24 cellular contexts compared by ENCODE assay signal in genomic region chr18:8324343-8325065, GRCh38.
DNase-seq lines count a peak whose midpoint lies in the region; ATAC-seq and TF ChIP-seq lines count a peak whose summit lies in the region.
"Had no signal": no experiment of that assay in that cellular context is flagged by ENCODE, and none has a peak within 500 bp of the region (broad histone marks: within the 10 kb centered on the region; RNA-seq: fewer than 3 reads in every experiment).

No MANE protein-coding gene starts in this region.

- H3K9me2 ChIP-seq in SK-N-SH, result no peaks in the 10 kb centered on the region
- H3K9me2 ChIP-seq in OCI-LY7 (ENCODE audit: insufficient read depth, low read length), result no peaks in the 10 kb centered on the region

- no peak overlapping the region for H3K9ac ChIP-seq in SK-N-SH
- H3K9ac ChIP-seq: parathyroid adenoma had no signal

- no peaks in the 10 kb centered on the region for H3K27me3 ChIP-seq in SK-N-SH (ENCODE audit: insufficient read depth)
- H3K27me3 ChIP-seq: esophagus muscularis mucosa, gastrocnemius medialis, suprapubic skin had no signal

- H3K4me1 ChIP-seq in SK-N-SH (ENCODE audit: control insufficient read depth in 1 of 2, insufficient read depth in 2 of 2, low read depth in 1 of 2, low read length in 1 of 2) (peaks cover 0 to 12% of the 10 kb centered on the region in 2 experiments; a peak in 2 of 4 replicates), OCI-LY7 (ENCODE audit: insufficient read depth, low read length, poor library complexity, severe bottlenecking) (no peaks in the 10 kb centered on the region)
- H3K4me1 ChIP-seq: suprapubic skin had no signal

- no TSS peak for BruUV-seq in OCI-LY7 (replicated peaks; lab: Mats Ljungman, UMichigan)

- POLR2A ChIA-PET in SK-N-SH (lab: Yijun Ruan, JAX) (no interaction called here), OCI-LY7 (lab: Charles Lee) (interaction anchor here (0.7 kb wide), 2 partner anchors 215 to 1412 kb away, joined by 3 to 4 read pairs; no protein-coding TSS in a partner anchor)

- TF ChIP-seq EP300 in SK-N-SH (IDR thresholded peaks at IDR 0.05; ENCODE audit: borderline replicate concordance in 1 of 2, low read depth in 1 of 2, low read length in 1 of 2), result no peak

- H3K79me2 ChIP-seq in SK-N-SH (ENCODE audit: insufficient read depth) (no peaks in the 10 kb centered on the region), OCI-LY7 (ENCODE audit: insufficient read depth, low read depth, low read length) (no peaks in the 10 kb centered on the region)
- H3K79me2 ChIP-seq: parathyroid adenoma had no signal

- intact Hi-C loops in OCI-LY7 (cut with micrococcal nuclease; ENCODE audit: unreplicated experiment), result no loop called here

- ATAC-seq in SK-N-SH treated with all-trans-retinoic acid at 6 μM for 48 hours, result no peak
- ATAC-seq in HG03460 (IDR thresholded peaks at IDR 0.05; ENCODE audit: unreplicated experiment), result no peak
- ATAC-seq: gastrocnemius medialis had no signal

- TF ChIP-seq CTCF in SK-N-SH (IDR thresholded peaks at IDR 0.05) (peak; percentile 24; the same call in 1 of the 2 replicates), OCI-LY7 (conservative IDR thresholded peaks at IDR 0.05; ENCODE audit: low read length) (0 out of 2 replicates have a peak, but pooled peaks have one; percentile 27), fibroblast of mammary gland (conservative IDR thresholded peaks at IDR 0.05; ENCODE audit: control insufficient read depth, insufficient read depth, low read depth, low read length) (peak; percentile 11)

- H3K9me3 ChIP-seq in SK-N-SH (no peaks in the 10 kb centered on the region), OCI-LY7 (ENCODE audit: low read length) (no peaks in the 10 kb centered on the region)
- H3K9me3 ChIP-seq: esophagus muscularis mucosa, gastrocnemius medialis, suprapubic skin had no signal

- H3K4me3 ChIP-seq in SK-N-SH (ENCODE audit: low read depth in 2 of 2, low read length in 1 of 2), result no peak overlapping the region
- H3K4me3 ChIP-seq in OCI-LY7 (ENCODE audit: low read depth, low read length, poor library complexity, severe bottlenecking), result no peak overlapping the region
- no peak overlapping the region for H3K4me3 ChIP-seq in fibroblast of mammary gland (ENCODE audit: control insufficient read depth, low read depth, low read length)
- H3K4me3 ChIP-seq: esophagus muscularis mucosa, gastrocnemius medialis, suprapubic skin had no signal

- CTCF ChIA-PET in SK-N-SH (lab: Yijun Ruan, JAX), result interaction anchor here (0.7 kb wide), 1 partner anchor 38 kb away, joined by 3 read pairs; no protein-coding TSS in a partner anchor
- CTCF ChIA-PET in OCI-LY7 (lab: Charles Lee; ENCODE audit: unreplicated experiment), result interaction anchor here (0.5 kb wide), 1 partner anchor 61 kb away, joined by 3 read pairs; no protein-coding TSS in a partner anchor

- no peak overlapping the region for H3K4me2 ChIP-seq in SK-N-SH
- H3K4me2 ChIP-seq in OCI-LY7 (ENCODE audit: low read length), result no peak overlapping the region

- no peaks in the 10 kb centered on the region for H3K36me3 ChIP-seq in SK-N-SH (replicated peaks in 1 of 2; ENCODE audit: control insufficient read depth in 1 of 2, insufficient read depth in 2 of 2, low read length in 1 of 2)
- no peaks in the 10 kb centered on the region for H3K36me3 ChIP-seq in OCI-LY7 (ENCODE audit: insufficient read depth, low read length)
- H3K36me3 ChIP-seq: gastrocnemius medialis, suprapubic skin had no signal

- H3F3A ChIP-seq in SK-N-SH (replicated peaks; ENCODE audit: insufficient read depth), result no peaks in the 10 kb centered on the region

- no peak for DNase-seq in SK-N-SH
- DNase-seq in OCI-LY7 (ENCODE audit: low spot score), result no peak
- no peak for DNase-seq in fibroblast of mammary gland (ENCODE audit: low read depth)
- no peak for DNase-seq in activated CD8-positive, alpha-beta memory T cell treated with anti-CD3 and anti-CD28 coated beads, Interleukin-2, amount 50 U/mL, for 48 hours
- no peak for DNase-seq in OCI-M1 (lab: John Stamatoyannopoulos, UW)
- DNase-seq in CD1c-positive myeloid dendritic cell (ENCODE audit: extremely low spot score), result no peak
- DNase-seq: activated CD4-positive, alpha-beta T cell treated with anti-CD3 and anti-CD28 coated beads, Interleukin-2, amount 50 U/mL, for 48 hours; activated CD4-positive, CD25-positive, alpha-beta regulatory T cell; CD4-positive, alpha-beta memory T cell; DMS 273 treated with DMSO at 0.1 percent for 48 hours; gastrocnemius medialis; HCEC 1CT; immature natural killer cell; KBM-7; NCI-H446 treated with DMSO at 0.1 percent for 48 hours; SHP77; stimulated activated CD4-positive, alpha-beta T cell treated with anti-CD3 and anti-CD28 coated beads, Interleukin-15, amount 100 ng/mL, for 24 hours; stimulated activated naive CD4-positive, alpha-beta T cell; T1000 had no signal

- no peak for TF ChIP-seq RAD21 in SK-N-SH (IDR thresholded peaks at IDR 0.05; ENCODE audit: low read length)

- WGBS in SK-N-SH (ENCODE audit: low lambda C conversion rate), result 79% methylated on average over 3 of the region's 3 CpGs

- H3K27ac ChIP-seq in SK-N-SH (ENCODE audit: low read depth in 2 of 2, low read length in 1 of 2) (no peak overlapping the region), OCI-LY7 (ENCODE audit: low read depth, low read length, poor library complexity, severe bottlenecking) (no peak overlapping the region)
- H3K27ac ChIP-seq: esophagus muscularis mucosa, gastrocnemius medialis, parathyroid adenoma, suprapubic skin had no signal

- H2AFZ ChIP-seq in SK-N-SH (ENCODE audit: low read depth) (no peak overlapping the region), OCI-LY7 (ENCODE audit: low read length) (no peak overlapping the region)
- H2AFZ ChIP-seq: parathyroid adenoma had no signal

- no peaks in the 10 kb centered on the region for H4K20me1 ChIP-seq in SK-N-SH (ENCODE audit: insufficient read depth)
- no peaks in the 10 kb centered on the region for H4K20me1 ChIP-seq in OCI-LY7 (ENCODE audit: insufficient read depth, low read length)

TF ChIP-seq in SK-N-SH, 30 proteins besides CTCF, POLR2A, EP300 and RAD21 (continues in another document):
- TF ChIP-seq JUND (IDR thresholded peaks at IDR 0.05) (no peak), IRF3 (IDR thresholded peaks at IDR 0.05; ENCODE audit: low read depth, low read length) (no peak), ELF1 (IDR thresholded peaks at IDR 0.05) (no peak), RXRA (IDR thresholded peaks at IDR 0.05; ENCODE audit: borderline replicate concordance, low read depth) (no peak), CHD2 (IDR thresholded peaks at IDR 0.05; ENCODE audit: low read length, partially characterized antibody) (no peak)
- TF ChIP-seq, protein P1, sequence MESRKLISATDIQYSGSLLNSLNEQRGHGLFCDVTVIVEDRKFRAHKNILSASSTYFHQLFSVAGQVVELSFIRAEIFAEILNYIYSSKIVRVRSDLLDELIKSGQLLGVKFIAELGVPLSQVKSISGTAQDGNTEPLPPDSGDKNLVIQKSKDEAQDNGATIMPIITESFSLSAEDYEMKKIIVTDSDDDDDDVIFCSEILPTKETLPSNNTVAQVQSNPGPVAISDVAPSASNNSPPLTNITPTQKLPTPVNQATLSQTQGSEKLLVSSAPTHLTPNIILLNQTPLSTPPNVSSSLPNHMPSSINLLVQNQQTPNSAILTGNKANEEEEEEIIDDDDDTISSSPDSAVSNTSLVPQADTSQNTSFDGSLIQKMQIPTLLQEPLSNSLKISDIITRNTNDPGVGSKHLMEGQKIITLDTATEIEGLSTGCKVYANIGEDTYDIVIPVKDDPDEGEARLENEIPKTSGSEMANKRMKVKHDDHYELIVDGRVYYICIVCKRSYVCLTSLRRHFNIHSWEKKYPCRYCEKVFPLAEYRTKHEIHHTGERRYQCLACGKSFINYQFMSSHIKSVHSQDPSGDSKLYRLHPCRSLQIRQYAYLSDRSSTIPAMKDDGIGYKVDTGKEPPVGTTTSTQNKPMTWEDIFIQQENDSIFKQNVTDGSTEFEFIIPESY (IDR thresholded peaks at IDR 0.05; ENCODE audit: borderline replicate concordance, low read depth), result no peak

TF ChIP-seq in SK-N-SH treated with all-trans-retinoic acid at 6 μM for 48 hours, 23 proteins besides CTCF, POLR2A, EP300 and RAD21:
- no peak for TF ChIP-seq ZNF565 (CRISPR knock-in tag; conservative IDR thresholded peaks at IDR 0.05; ENCODE audit: low read depth)
- no peak for TF ChIP-seq ESRRG (CRISPR knock-in tag; IDR thresholded peaks at IDR 0.05)
- no peak for TF ChIP-seq PPARA (CRISPR knock-in tag; IDR thresholded peaks at IDR 0.05; ENCODE audit: borderline replicate concordance)
- no peak for TF ChIP-seq TCF4 (CRISPR knock-in tag; IDR thresholded peaks at IDR 0.05; ENCODE audit: borderline replicate concordance)
- TF ChIP-seq PATZ1 (CRISPR knock-in tag; IDR thresholded peaks at IDR 0.05; ENCODE audit: borderline replicate concordance), result no peak
- no peak for TF ChIP-seq TOX (CRISPR knock-in tag; IDR thresholded peaks at IDR 0.05; ENCODE audit: borderline replicate concordance)
- TF ChIP-seq RARB (CRISPR knock-in tag; IDR thresholded peaks at IDR 0.05), result no peak
- no peak for TF ChIP-seq SNAI2 (CRISPR knock-in tag; IDR thresholded peaks at IDR 0.05)
- no peak for TF ChIP-seq ZFP3 (CRISPR knock-in tag; IDR thresholded peaks at IDR 0.05)
- TF ChIP-seq ISL1 (CRISPR knock-in tag; IDR thresholded peaks at IDR 0.05), result no peak
- TF ChIP-seq CSDC2 (CRISPR knock-in tag; IDR thresholded peaks at IDR 0.05), result no peak
TF ChIP-seq in SK-N-SH treated with all-trans-retinoic acid at 6 μM for 48 hours: peak in this region for 0.
